ENCODE assay signal across 9 cellular contexts in the genomic region with DNA sequence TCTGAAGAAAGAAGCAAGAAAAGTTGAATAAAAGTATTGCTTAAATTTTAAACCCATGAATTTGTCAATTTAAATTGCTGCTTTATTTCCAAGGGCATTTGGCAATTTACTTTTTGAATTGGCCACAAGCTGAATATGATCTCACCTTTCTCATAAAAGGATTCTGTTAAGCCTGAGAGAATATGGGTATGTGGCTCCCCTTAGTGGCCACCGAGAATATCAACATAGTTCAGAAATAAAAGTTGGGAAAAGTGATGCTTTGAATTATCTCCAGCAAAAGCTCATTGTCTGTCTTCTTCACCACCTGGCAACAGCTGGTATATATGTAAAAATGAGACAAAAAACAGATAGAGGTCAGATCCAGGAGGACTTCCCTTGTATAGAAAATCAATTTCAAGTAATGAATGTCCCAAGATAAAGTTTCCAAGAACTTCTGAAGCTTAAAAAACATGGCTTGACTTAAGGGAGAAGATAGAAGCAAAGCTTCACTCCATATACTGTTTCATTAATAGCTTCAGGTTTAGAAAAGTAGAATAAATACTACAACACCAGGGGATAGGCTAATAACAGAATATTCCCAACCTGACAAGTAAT.
DNase-seq lines count a peak whose midpoint lies in the region; ATAC-seq, FAIRE-seq and TF ChIP-seq lines count a peak whose summit lies in the region.
"Had no signal": no experiment of that assay in that cellular context is flagged by ENCODE, and none has a peak within 500 bp of the region (broad histone marks: within the 10 kb centered on the region; RNA-seq: fewer than 3 reads in every experiment).

No MANE protein-coding gene starts in this region.

- DNase-seq in activated T-cell treated with anti-CD3 and anti-CD28 coated beads, Interleukin-2, amount 50 U/mL, for 72 hours: peak; percentile 3 to 15
- no peak for DNase-seq in activated T-cell treated with anti-CD3 and anti-CD28 coated beads, Interleukin-2, amount 50 U/mL, for 1 hour
- DNase-seq in HCT116 (ENCODE audit: low read depth, low spot score) (peak; percentile 39), NCI-H1417 (lab: John Stamatoyannopoulos, UW) (peak; percentile 5 to 81 (median 50)), astrocyte (ENCODE audit: low read depth) (peak; percentile 3), left colon (peak in 1 of 2 donors; percentile 11), HuH-7 (ENCODE audit: low spot score) (no peak)
- DNase-seq in activated T-helper 2 cell treated with anti-CD3 and anti-CD28 coated beads, Interferon-gamma antibody, Interleukin-2, Interleukin-4, amounts not matched to agents 10 μg/mL and 5 μg/mL and 100 μg/mL, durations not matched to agents 14 hours and 24 hours and 36 hours (ENCODE audit: low spot score): no peak

- TF ChIP-seq RAD21 in HCT116 (IDR thresholded peaks at IDR 0.05; ENCODE audit: low read depth): peak; percentile 84

- H3K4me3 Mint-ChIP-seq in activated T-cell treated with anti-CD3 and anti-CD28 coated beads, Interleukin-2, amount 50 U/mL, for 72 hours: no peak overlapping the region
- H3K4me3 Mint-ChIP-seq in astrocyte (ENCODE audit: unreplicated experiment): no peak overlapping the region
- no peak overlapping the region for H3K4me3 Mint-ChIP-seq in activated T-helper 2 cell treated with anti-CD3 and anti-CD28 coated beads, Interferon-gamma antibody, Interleukin-2, Interleukin-4, amounts not matched to agents 10 μg/mL and 5 μg/mL and 100 μg/mL, durations not matched to agents 14 hours and 24 hours and 36 hours (ENCODE audit: low read depth)
- H3K4me3 Mint-ChIP-seq: central memory CD8-positive, alpha-beta T cell had no signal

- CTCF ChIA-PET in HCT116 (lab: Charles Lee): interaction anchor here (0.6 to 3.1 kb wide), 33 partner anchors 9 to 911 kb away, joined by 3 to 48 read pairs (median 5); no protein-coding TSS in a partner anchor

- H2AFZ ChIP-seq in HCT116 (ENCODE audit: low read depth, low read length, poor library complexity, severe bottlenecking) (no peak overlapping the region), astrocyte (ENCODE audit: low read depth, low read length) (no peak overlapping the region)

- H3K36me3 ChIP-seq in HCT116 (ENCODE audit: control insufficient read depth in 1 of 2, insufficient read depth in 2 of 2, low read length in 2 of 2) (no peaks in the 10 kb centered on the region), astrocyte (ENCODE audit: insufficient read depth, low read length) (no peaks in the 10 kb centered on the region)

- peak; percentile 98 for FAIRE-seq in astrocyte (lab: Jason Lieb, UNC)

- H3K4me3 ChIP-seq in HCT116 (replicated peaks in 1 of 2; ENCODE audit: low read depth in 1 of 2, low read length in 2 of 2) (no peak overlapping the region), astrocyte (ENCODE audit: insufficient read depth, low read depth, low read length) (no peak overlapping the region)

- no peaks in the 10 kb centered on the region for H3K27me3 Mint-ChIP-seq in activated T-cell treated with anti-CD3 and anti-CD28 coated beads, Interleukin-2, amount 50 U/mL, for 72 hours (ENCODE audit: low read depth)
- no peaks in the 10 kb centered on the region for H3K27me3 Mint-ChIP-seq in astrocyte (ENCODE audit: low read depth, unreplicated experiment)
- no peaks in the 10 kb centered on the region for H3K27me3 Mint-ChIP-seq in activated T-helper 2 cell treated with anti-CD3 and anti-CD28 coated beads, Interferon-gamma antibody, Interleukin-2, Interleukin-4, amounts not matched to agents 10 μg/mL and 5 μg/mL and 100 μg/mL, durations not matched to agents 14 hours and 24 hours and 36 hours (ENCODE audit: low read depth)
- H3K27me3 Mint-ChIP-seq: central memory CD8-positive, alpha-beta T cell had no signal

- H3K9me2 ChIP-seq in HCT116 (ENCODE audit: insufficient read depth): no peaks in the 10 kb centered on the region

- BruUV-seq in HCT116 (replicated peaks; lab: Mats Ljungman, UMichigan): no TSS peak

- no peak for ATAC-seq in activated T-cell treated with anti-CD3 and anti-CD28 coated beads, Interleukin-2, amount 50 U/mL, for 72 hours (replicated peaks in 1 of 2)
- ATAC-seq in HCT116 (peak; percentile 82), left colon (peak; percentile 66)

- H3K27me3 ChIP-seq in HCT116 (ENCODE audit: insufficient read depth, low read length) (no peaks in the 10 kb centered on the region), astrocyte (ENCODE audit: insufficient read depth, low read length) (peaks cover 3% of the 10 kb centered on the region)

- no peaks in the 10 kb centered on the region for H3K9me3 ChIP-seq in HCT116 (ENCODE audit: control insufficient read depth in 1 of 2, insufficient read depth in 1 of 2, low read depth in 1 of 2, low read length in 2 of 2)
- no peaks in the 10 kb centered on the region for H3K9me3 ChIP-seq in astrocyte (ENCODE audit: insufficient read depth, low read depth, low read length)

- intact Hi-C loops in HCT116 (cut with micrococcal nuclease): loop anchor here (1.0 to 10.0 kb wide), 4 partner anchors 83 to 1220 kb away; no protein-coding TSS in a partner anchor
- intact Hi-C loops in left colon (cut with DNase I, micrococcal nuclease): loop anchor here in 1 of 2 donors (5.0 kb wide), 1 partner anchor 212 kb away; no protein-coding TSS in a partner anchor
- intact Hi-C loops in activated T-helper 2 cell treated with anti-CD3 and anti-CD28 coated beads, Interferon-gamma antibody, Interleukin-2, Interleukin-4, amounts not matched to agents 10 μg/mL and 5 μg/mL and 100 μg/mL, durations not matched to agents 14 hours and 24 hours and 36 hours (cut with micrococcal nuclease): loop anchor here (5.0 kb wide), 1 partner anchor 212 kb away; no protein-coding TSS in a partner anchor

- no peak overlapping the region for H3K4me2 ChIP-seq in HCT116 (ENCODE audit: low read length)
- no peak overlapping the region for H3K4me2 ChIP-seq in astrocyte (ENCODE audit: low read length)

- H3K9me3 Mint-ChIP-seq in activated T-cell treated with anti-CD3 and anti-CD28 coated beads, Interleukin-2, amount 50 U/mL, for 72 hours: no peaks in the 10 kb centered on the region
- H3K9me3 Mint-ChIP-seq in astrocyte (ENCODE audit: unreplicated experiment): peaks cover 2% of the 10 kb centered on the region
- no peaks in the 10 kb centered on the region for H3K9me3 Mint-ChIP-seq in activated T-helper 2 cell treated with anti-CD3 and anti-CD28 coated beads, Interferon-gamma antibody, Interleukin-2, Interleukin-4, amounts not matched to agents 10 μg/mL and 5 μg/mL and 100 μg/mL, durations not matched to agents 14 hours and 24 hours and 36 hours
- H3K9me3 Mint-ChIP-seq: central memory CD8-positive, alpha-beta T cell had no signal

- no peak overlapping the region for H3K9ac ChIP-seq in HCT116 (ENCODE audit: low read length)
- H3K9ac ChIP-seq in astrocyte (ENCODE audit: low read length): no peak overlapping the region

- peak; percentile 55 to 89 (median 78) for TF ChIP-seq CTCF in HCT116 (IDR thresholded peaks at IDR 0.05 in 2 of 3, conservative IDR thresholded peaks at IDR 0.05 in 1 of 3; ENCODE audit: borderline replicate concordance in 1 of 3, insufficient read depth in 1 of 3, low read depth in 2 of 3, low read length in 2 of 3)
- peak; percentile 71 for TF ChIP-seq CTCF in astrocyte (IDR thresholded peaks at IDR 0.05; ENCODE audit: insufficient read depth, low read depth, low read length)

- RAD21 ChIA-PET in HCT116 (lab: Charles Lee; ENCODE audit: low non-redundant PET in 1 of 2, low total read pairs in 2 of 2, uncharacterized antibody in 2 of 2, unreplicated experiment in 2 of 2): interaction anchor here (0.7 to 1.6 kb wide), 7 partner anchors 71 to 213 kb away, joined by 3 to 5 read pairs (median 3); no protein-coding TSS in a partner anchor

- H3K79me2 ChIP-seq in HCT116 (ENCODE audit: insufficient read depth, low read length): no peaks in the 10 kb centered on the region
- H3K79me2 ChIP-seq in astrocyte (ENCODE audit: insufficient read depth, low read length): no peaks in the 10 kb centered on the region

- H3K4me1 ChIP-seq in HCT116 (ENCODE audit: control insufficient read depth in 1 of 2, insufficient read depth in 2 of 2, low read length in 2 of 2) (no peaks in the 10 kb centered on the region), astrocyte (ENCODE audit: insufficient read depth, low read length) (no peaks in the 10 kb centered on the region)

- no peaks in the 10 kb centered on the region for H3K4me1 Mint-ChIP-seq in activated T-cell treated with anti-CD3 and anti-CD28 coated beads, Interleukin-2, amount 50 U/mL, for 72 hours (ENCODE audit: low read depth)
- no peaks in the 10 kb centered on the region for H3K4me1 Mint-ChIP-seq in astrocyte (ENCODE audit: low read depth, unreplicated experiment)
- no peaks in the 10 kb centered on the region for H3K4me1 Mint-ChIP-seq in activated T-helper 2 cell treated with anti-CD3 and anti-CD28 coated beads, Interferon-gamma antibody, Interleukin-2, Interleukin-4, amounts not matched to agents 10 μg/mL and 5 μg/mL and 100 μg/mL, durations not matched to agents 14 hours and 24 hours and 36 hours (ENCODE audit: low read depth)
- H3K4me1 Mint-ChIP-seq: central memory CD8-positive, alpha-beta T cell had no signal

- POLR2A ChIA-PET in HCT116 (lab: Charles Lee): no interaction called here

- H3K36me3 Mint-ChIP-seq in activated T-cell treated with anti-CD3 and anti-CD28 coated beads, Interleukin-2, amount 50 U/mL, for 72 hours (ENCODE audit: insufficient read depth in 2 of 2): no peaks in the 10 kb centered on the region
- H3K36me3 Mint-ChIP-seq in astrocyte (ENCODE audit: low read depth, unreplicated experiment): no peaks in the 10 kb centered on the region
- no peaks in the 10 kb centered on the region for H3K36me3 Mint-ChIP-seq in activated T-helper 2 cell treated with anti-CD3 and anti-CD28 coated beads, Interferon-gamma antibody, Interleukin-2, Interleukin-4, amounts not matched to agents 10 μg/mL and 5 μg/mL and 100 μg/mL, durations not matched to agents 14 hours and 24 hours and 36 hours (ENCODE audit: low read depth)

- H3K27ac ChIP-seq in HCT116 (ENCODE audit: low read depth, low read length) (no peak overlapping the region), astrocyte (ENCODE audit: low read depth, low read length) (no peak overlapping the region)

- H3K27ac Mint-ChIP-seq in activated T-cell treated with anti-CD3 and anti-CD28 coated beads, Interleukin-2, amount 50 U/mL, for 72 hours: no peak overlapping the region
- H3K27ac Mint-ChIP-seq in astrocyte (ENCODE audit: unreplicated experiment): no peak overlapping the region
- no peak overlapping the region for H3K27ac Mint-ChIP-seq in activated T-helper 2 cell treated with anti-CD3 and anti-CD28 coated beads, Interferon-gamma antibody, Interleukin-2, Interleukin-4, amounts not matched to agents 10 μg/mL and 5 μg/mL and 100 μg/mL, durations not matched to agents 14 hours and 24 hours and 36 hours

- no peaks in the 10 kb centered on the region for H4K20me1 ChIP-seq in HCT116 (ENCODE audit: insufficient read depth)
- no peaks in the 10 kb centered on the region for H4K20me1 ChIP-seq in astrocyte (ENCODE audit: insufficient read depth, low read length)

- no peak for TF ChIP-seq POLR2A in HCT116 (IDR thresholded peaks at IDR 0.05; ENCODE audit: borderline replicate concordance, extremely low read depth, insufficient read depth, insufficient read length)

TF ChIP-seq in HCT116, 20 proteins besides CTCF, POLR2A, EP300 and RAD21 (continues in another document):
- TF ChIP-seq EGR1 (IDR thresholded peaks at IDR 0.05; ENCODE audit: low read depth) (no peak), EZH2phosphoT487 (IDR thresholded peaks at IDR 0.05; ENCODE audit: borderline replicate concordance) (no peak), ZFX (IDR thresholded peaks at IDR 0.05) (no peak)

Comparison
In these comparisons a context has a peak if more than half of its experiments do, and no peak if none do; other contexts are left out.
1. DNase-seq: peak in activated T-cell treated with anti-CD3 and anti-CD28 coated beads, Interleukin-2, amount 50 U/mL, for 72 hours (2 of 2), HCT116 (single experiment), NCI-H1417 (3 of 3) and astrocyte (single experiment); none in activated T-cell treated with anti-CD3 and anti-CD28 coated beads, Interleukin-2, amount 50 U/mL, for 1 hour (single experiment), HuH-7 (single experiment) and activated T-helper 2 cell treated with anti-CD3 and anti-CD28 coated beads, Interferon-gamma antibody, Interleukin-2, Interleukin-4, amounts not matched to agents 10 μg/mL and 5 μg/mL and 100 μg/mL, durations not matched to agents 14 hours and 24 hours and 36 hours (single experiment).
2. ATAC-seq: peak in HCT116 (single experiment) and left colon (single experiment); none in activated T-cell treated with anti-CD3 and anti-CD28 coated beads, Interleukin-2, amount 50 U/mL, for 72 hours (0 of 2).